In the genomic region with DNA sequence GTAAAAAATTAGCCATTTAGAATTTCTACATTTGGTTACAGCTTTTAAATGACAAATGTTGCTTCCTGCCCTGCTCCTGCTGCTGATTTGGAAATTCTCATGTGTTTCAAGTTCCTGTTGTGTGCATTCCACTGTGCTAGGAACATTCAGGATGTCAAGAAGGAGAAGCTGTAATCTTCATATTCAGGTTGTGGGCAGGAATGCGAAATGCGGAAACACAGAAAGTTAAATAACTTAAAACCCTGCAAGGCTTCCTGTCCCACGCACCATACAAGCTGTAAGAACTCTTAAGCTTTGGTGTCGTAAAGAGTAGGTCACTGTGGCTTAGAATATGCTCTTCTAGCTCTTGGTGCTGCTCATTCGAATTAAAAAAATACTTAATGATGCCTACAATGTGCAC, we compare ENCODE assay signal across 15 cellular contexts. TPM values are rescaled to one million over a fixed set of nuclear protein-coding genes. Genes with fewer than 3 reads are reported as not detected.
DNase-seq lines count a peak whose midpoint lies in the region; ATAC-seq, FAIRE-seq and TF ChIP-seq lines count a peak whose summit lies in the region.
"Had no signal": no experiment of that assay in that cellular context is flagged by ENCODE, and none has a peak within 500 bp of the region (broad histone marks: within the 10 kb centered on the region; RNA-seq: fewer than 3 reads in every experiment).

No MANE protein-coding gene starts in this region.

- in situ Hi-C loops in HepG2 (cut with HindIII; ENCODE audit: extremely low pct_ligation_motif_present, low pct_unique_long_range_greater_than_20kb), result no loop called here

- H3K4me1 ChIP-seq in HepG2 (ENCODE audit: insufficient read depth, low read length) (no peaks in the 10 kb centered on the region), foreskin keratinocyte (no peaks in the 10 kb centered on the region)
- H3K4me1 ChIP-seq: esophagus muscularis mucosa, vagina had no signal

- TSS peak; percentile 28 for BruUV-seq in HepG2 (replicated peaks; lab: Mats Ljungman, UMichigan)

- H3K9me3 ChIP-seq in HepG2 (ENCODE audit: low read length), result no peaks in the 10 kb centered on the region
- H3K9me3 ChIP-seq: esophagus muscularis mucosa, vagina had no signal

- H3K27ac ChIP-seq in HepG2 (ENCODE audit: extremely low read length, insufficient read depth, low read length) (no peak overlapping the region), foreskin keratinocyte (no peak overlapping the region)
- H3K27ac ChIP-seq: vagina had no signal

- DNase-seq in activated gamma-delta T cell treated with Interleukin-2 at 50 U/mL for 16 hours, result peak; percentile 30
- no peak for DNase-seq in activated gamma-delta T cell (lab: John Stamatoyannopoulos, UW)
- DNase-seq in T-helper 2 cell treated with Interferon-gamma antibody and Interleukin-4, amounts not matched to agents 5 μg/mL and 100 μg/mL, for 36 hours (ENCODE audit: low spot score), result no peak
- no peak for DNase-seq in HepG2 (ENCODE audit: low spot score)
- DNase-seq in superior temporal gyrus (ENCODE audit: extremely low spot score), result peak; percentile 16
- DNase-seq in AG08396 (ENCODE audit: low spot score), result no peak
- DNase-seq in foreskin keratinocyte, result no peak
- DNase-seq: NCI-H524 had no signal

- intact Hi-C loops in HepG2 (cut with micrococcal nuclease; ENCODE audit: unreplicated experiment), result no loop called here

- 93% methylated on average over 5 of the region's 5 CpGs for WGBS in HepG2 (ENCODE audit: low lambda C conversion rate)

- peaks cover 45% of the 10 kb centered on the region for H3K36me3 Mint-ChIP-seq in T-helper 2 cell treated with Interferon-gamma antibody and Interleukin-4, amounts not matched to agents 5 μg/mL and 100 μg/mL, for 36 hours (ENCODE audit: low read depth)

- peak overlapping the region; percentile 50 for H3K4me3 Mint-ChIP-seq in T-helper 2 cell treated with Interferon-gamma antibody and Interleukin-4, amounts not matched to agents 5 μg/mL and 100 μg/mL, for 36 hours
- H3K4me3 Mint-ChIP-seq: brain had no signal

- no peak overlapping the region for H3K4me3 ChIP-seq in HepG2 (replicated peaks in 1 of 3; ENCODE audit: insufficient read depth in 1 of 3, low read depth in 2 of 3, low read length in 3 of 3)
- H3K4me3 ChIP-seq: vagina had no signal

- no peak for FAIRE-seq in HepG2 (lab: Jason Lieb, UNC)
- FAIRE-seq: H1 had no signal

- H3K4me2 ChIP-seq in HepG2 (ENCODE audit: low read depth, low read length), result no peak overlapping the region

- no peak for TF ChIP-seq EP300 in HepG2 (IDR thresholded peaks at IDR 0.05; ENCODE audit: low read depth in 2 of 2, low read length in 2 of 2)
- no peak for TF ChIP-seq EP300 in HepG2 (CRISPR knock-in tag; IDR thresholded peaks at IDR 0.05; ENCODE audit: borderline replicate concordance)

- H3K9me3 Mint-ChIP-seq in T-helper 2 cell treated with Interferon-gamma antibody and Interleukin-4, amounts not matched to agents 5 μg/mL and 100 μg/mL, for 36 hours, result no peaks in the 10 kb centered on the region

- no peak for TF ChIP-seq RAD21 in HepG2 (CRISPR knock-in tag; IDR thresholded peaks at IDR 0.05)

- peaks cover 23% of the 10 kb centered on the region for H3K4me1 Mint-ChIP-seq in T-helper 2 cell treated with Interferon-gamma antibody and Interleukin-4, amounts not matched to agents 5 μg/mL and 100 μg/mL, for 36 hours (ENCODE audit: low read depth)
- H3K4me1 Mint-ChIP-seq: brain had no signal

- no peaks in the 10 kb centered on the region for H3K27me3 Mint-ChIP-seq in T-helper 2 cell treated with Interferon-gamma antibody and Interleukin-4, amounts not matched to agents 5 μg/mL and 100 μg/mL, for 36 hours (ENCODE audit: low read depth)
- H3K27me3 Mint-ChIP-seq: brain, progenitor cell of endocrine pancreas had no signal

- no peak overlapping the region for H3K9ac ChIP-seq in HepG2 (ENCODE audit: insufficient read depth, low read depth, low read length)

- H4K20me1 ChIP-seq in HepG2 (ENCODE audit: insufficient read depth, low read length), result no peaks in the 10 kb centered on the region

- POLR2A ChIA-PET in HepG2 (lab: Yijun Ruan, JAX), result no interaction called here

- peak overlapping the region; percentile 74 for H3K27ac Mint-ChIP-seq in T-helper 2 cell treated with Interferon-gamma antibody and Interleukin-4, amounts not matched to agents 5 μg/mL and 100 μg/mL, for 36 hours
- H3K27ac Mint-ChIP-seq: brain, progenitor cell of endocrine pancreas had no signal

- H2AFZ ChIP-seq in HepG2 (ENCODE audit: low read length), result no peak overlapping the region

- no peak for TF ChIP-seq POLR2A in HepG2 (IDR thresholded peaks at IDR 0.05; ENCODE audit: insufficient read depth in 1 of 2, low read depth in 2 of 2, low read length in 2 of 2)

- CTCF ChIA-PET in HepG2 (lab: Yijun Ruan, JAX; ENCODE audit: low intra/inter-chr PET ratio, low total read pairs), result no interaction called here

- H3K27me3 ChIP-seq in HepG2 (ENCODE audit: control insufficient read depth in 1 of 2, insufficient read depth in 2 of 2, low read length in 2 of 2) (no peaks in the 10 kb centered on the region), foreskin keratinocyte (no peaks in the 10 kb centered on the region)
- H3K27me3 ChIP-seq: esophagus muscularis mucosa, vagina had no signal

- H3K36me3 ChIP-seq in HepG2 (replicated peaks in 1 of 2; ENCODE audit: control insufficient read depth in 1 of 2, insufficient read depth in 2 of 2, low read length in 2 of 2), result peaks cover 6 to 24% of the 10 kb centered on the region in 2 experiments; a peak in 4 of 5 replicates

- TF ChIP-seq CTCF in HepG2 (CRISPR knock-in tag; IDR thresholded peaks at IDR 0.05) (no peak), foreskin keratinocyte (conservative IDR thresholded peaks at IDR 0.05) (no peak)

- H3K79me2 ChIP-seq in HepG2 (ENCODE audit: insufficient read depth, low read length), result no peaks in the 10 kb centered on the region

- ATAC-seq in HepG2 (no peak), GM19023 (IDR thresholded peaks at IDR 0.05; ENCODE audit: unreplicated experiment) (no peak), foreskin keratinocyte (no peak)
- ATAC-seq: SK-N-SH treated with all-trans-retinoic acid at 6 μM for 48 hours had no signal

TF ChIP-seq in HepG2, 621 proteins besides CTCF, POLR2A, EP300 and RAD21 (continues in another document):
- TF ChIP-seq SCMH1 (CRISPR knock-in tag; IDR thresholded peaks at IDR 0.05; ENCODE audit: borderline replicate concordance), result no peak
- no peak for TF ChIP-seq ZNF296 (CRISPR knock-in tag; conservative IDR thresholded peaks at IDR 0.05)
- no peak for TF ChIP-seq STAT6 (CRISPR knock-in tag; IDR thresholded peaks at IDR 0.05; ENCODE audit: borderline replicate concordance)
- TF ChIP-seq ZNF746 (CRISPR knock-in tag; IDR thresholded peaks at IDR 0.05), result no peak
- TF ChIP-seq KLF12 (CRISPR knock-in tag; IDR thresholded peaks at IDR 0.05; ENCODE audit: borderline replicate concordance), result no peak
- no peak for TF ChIP-seq ATF7 (IDR thresholded peaks at IDR 0.05)
- TF ChIP-seq ATF7 (CRISPR knock-in tag; IDR thresholded peaks at IDR 0.05), result no peak
- no peak for TF ChIP-seq ZSCAN30 (CRISPR knock-in tag; IDR thresholded peaks at IDR 0.05)

RNA-seq across cellular contexts. Expression of gene S100B, which starts 52.6 kb away (rescaled TPM):
- total RNA-seq in HepG2 (2016; rRNA removed; fragmentation: Illumina TruSeq; extraction: Trizol), result not detected in 2 replicates
- 0.26 TPM in 1 of 2 replicates, not detected in the other for total RNA-seq in HepG2 (2016; cell fraction: cytosol; rRNA removed; fragmentation: Illumina TruSeq; extraction: Trizol; ENCODE audit: low read depth)
- total RNA-seq in HepG2 (2016; cell fraction: insoluble cytoplasmic fraction; rRNA removed; fragmentation: Illumina TruSeq; extraction: Trizol), result not detected in 2 replicates
- total RNA-seq in HepG2 (2016; cell fraction: membrane; rRNA removed; fragmentation: Illumina TruSeq; extraction: Trizol), result not detected in 2 replicates
- not detected in 2 replicates for total RNA-seq in HepG2 (2016; cell fraction: nucleus; rRNA removed; fragmentation: Illumina TruSeq; extraction: Trizol)
- polyA plus RNA-seq in HepG2 (2011; rRNA removed), result not detected in 2 replicates
- polyA plus RNA-seq in HepG2 (2011; cell fraction: cytosol; rRNA removed), result not detected in 2 replicates
- polyA plus RNA-seq in HepG2 (2011; cell fraction: nucleus; rRNA removed), result not detected in 2 replicates
- polyA plus RNA-seq in HepG2 (2012), result not detected in 2 replicates
- not detected in 2 replicates for polyA plus RNA-seq in HepG2 (2016; cell fraction: cytosol; fragmentation: Illumina TruSeq; extraction: Trizol; ENCODE audit: low read depth)
- not detected in 2 replicates for polyA plus RNA-seq in HepG2 (2016; cell fraction: insoluble cytoplasmic fraction; fragmentation: Illumina TruSeq; extraction: Trizol; ENCODE audit: low read depth)
- polyA plus RNA-seq in HepG2 (2016; cell fraction: membrane; fragmentation: Illumina TruSeq; extraction: Trizol; ENCODE audit: low read depth), result not detected in 2 replicates
- not detected in 2 replicates for polyA plus RNA-seq in HepG2 (2016; cell fraction: nucleus; fragmentation: Illumina TruSeq; extraction: Trizol; ENCODE audit: insufficient read depth, low read depth)
- not detected in 2 replicates for polyA minus RNA-seq in HepG2 (2011; rRNA and poly(A)+ RNA removed; ENCODE audit: low replicate concordance)
- not detected in 2 replicates for polyA minus RNA-seq in HepG2 (2011; cell fraction: cytosol; rRNA and poly(A)+ RNA removed)
- polyA minus RNA-seq in HepG2 (2011; cell fraction: nucleus; rRNA and poly(A)+ RNA removed), result 0.90 TPM in 1 of 2 replicates, not detected in the other
- total RNA-seq in foreskin keratinocyte, result 0.17 TPM in 1 of 2 replicates, not detected in the other
- 0.21 TPM in 1 of 2 replicates, not detected in the other for polyA plus RNA-seq in foreskin keratinocyte
- total RNA-seq: progenitor cell of endocrine pancreas had no signal

Comparison
In these comparisons a context has a peak if more than half of its experiments do, and no peak if none do; other contexts are left out.
1. DNase-seq: peak in activated gamma-delta T cell treated with Interleukin-2 at 50 U/mL for 16 hours (single experiment) and superior temporal gyrus (single experiment); none in activated gamma-delta T cell (single experiment), T-helper 2 cell treated with Interferon-gamma antibody and Interleukin-4, amounts not matched to agents 5 μg/mL and 100 μg/mL, for 36 hours (single experiment), HepG2 (single experiment), AG08396 (single experiment) and foreskin keratinocyte (0 of 2).